In the genomic region with DNA sequence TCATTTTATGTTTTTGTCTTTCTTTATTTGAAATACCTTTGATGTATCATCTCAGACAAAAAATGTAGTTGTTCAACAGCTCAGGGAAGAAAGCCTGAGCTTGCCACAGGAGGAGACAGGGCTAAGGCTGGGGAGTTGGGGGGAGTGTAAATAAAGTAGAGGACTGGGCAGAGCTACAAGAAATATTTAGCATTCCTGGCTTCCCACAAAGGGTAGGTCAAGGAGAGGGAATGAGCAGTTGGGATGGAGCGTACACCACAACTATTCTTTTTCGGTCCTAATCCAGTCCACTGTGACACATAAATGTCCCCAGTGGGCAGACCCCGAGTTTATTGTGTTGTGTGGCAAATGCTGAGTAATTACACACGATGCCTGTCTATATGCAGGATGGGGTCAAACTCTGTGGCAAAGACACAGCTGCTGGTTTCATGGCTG, we compare ENCODE assay signal across 8 cellular contexts.
DNase-seq lines count a peak whose midpoint lies in the region; ATAC-seq and TF ChIP-seq lines count a peak whose summit lies in the region.

No MANE protein-coding gene starts in this region.

- no peaks in the 10 kb centered on the region for H3K9me3 ChIP-seq in Panc1 (ENCODE audit: control insufficient read depth, insufficient read depth, low read depth, low read length)
- H3K9me3 ChIP-seq in prostate gland: no peaks in the 10 kb centered on the region

- H3K36me3 Mint-ChIP-seq in stimulated activated memory B cell treated with anti-CD40 and anti-IgM and Interleukin-4, amounts not matched to agents 10 μg/mL and 1 μg/mL and 100 μg/mL, for 72 hours: peaks cover 5% of the 10 kb centered on the region

- peaks cover 5% of the 10 kb centered on the region for H3K9me3 Mint-ChIP-seq in stimulated activated memory B cell treated with anti-CD40 and anti-IgM and Interleukin-4, amounts not matched to agents 10 μg/mL and 1 μg/mL and 100 μg/mL, for 72 hours

- intact Hi-C loops in Panc1 (cut with micrococcal nuclease; ENCODE audit: unreplicated experiment) (no loop called here), prostate gland (cut with DNase I) (no loop called here)

- DNase-seq in COLO829 (ENCODE audit: low spot score): peak; percentile 12
- DNase-seq in Panc1 (ENCODE audit: low read depth, low spot score): no peak
- DNase-seq in fibroblast of pulmonary artery (ENCODE audit: low read depth): peak; percentile 93
- peak; percentile 61 for DNase-seq in prostate gland (ENCODE audit: low spot score)
- DNase-seq in middle frontal gyrus (ENCODE audit: extremely low spot score, low spot score): no peak

- no peaks in the 10 kb centered on the region for H3K36me3 ChIP-seq in Panc1 (ENCODE audit: control insufficient read depth, insufficient read depth, low read length)
- H3K36me3 ChIP-seq in prostate gland: no peaks in the 10 kb centered on the region

- BruUV-seq in Panc1 (replicated peaks; lab: Mats Ljungman, UMichigan): no TSS peak

- H3K4me1 ChIP-seq in Panc1 (ENCODE audit: control insufficient read depth, insufficient read depth, low read length) (no peaks in the 10 kb centered on the region), prostate gland (replicated peaks) (no peaks in the 10 kb centered on the region)

- H3K4me3 ChIP-seq in Panc1 (ENCODE audit: low read depth in 2 of 2, low read length in 2 of 2) (no peak overlapping the region), fibroblast of pulmonary artery (replicated peaks; ENCODE audit: low read depth, low read length) (no peak overlapping the region), prostate gland (no peak overlapping the region)

- no peaks in the 10 kb centered on the region for H3K4me1 Mint-ChIP-seq in stimulated activated memory B cell treated with anti-CD40 and anti-IgM and Interleukin-4, amounts not matched to agents 10 μg/mL and 1 μg/mL and 100 μg/mL, for 72 hours

- WGBS in prostate gland: 20% methylated on average over 4 of the region's 4 CpGs

- POLR2A ChIA-PET in Panc1 (lab: Charles Lee): no interaction called here

- in situ Hi-C loops in Panc1 (cut with HindIII; ENCODE audit: low pct_unique_long_range_greater_than_20kb, low sequenced_read_pairs): no loop called here

- no peak for TF ChIP-seq POLR2A in prostate gland (IDR thresholded peaks at IDR 0.05)

- H3K4me3 Mint-ChIP-seq in stimulated activated memory B cell treated with anti-CD40 and anti-IgM and Interleukin-4, amounts not matched to agents 10 μg/mL and 1 μg/mL and 100 μg/mL, for 72 hours: no peak overlapping the region

- no peak overlapping the region for H3K27ac Mint-ChIP-seq in stimulated activated memory B cell treated with anti-CD40 and anti-IgM and Interleukin-4, amounts not matched to agents 10 μg/mL and 1 μg/mL and 100 μg/mL, for 72 hours

- ATAC-seq in Panc1 (peak; percentile 75; the same call in 1 of the 2 replicates), GM21360 (IDR thresholded peaks at IDR 0.05; ENCODE audit: unreplicated experiment) (no peak), HG02763 (IDR thresholded peaks at IDR 0.05; ENCODE audit: unreplicated experiment) (no peak)
- no peak for ATAC-seq in stimulated activated memory B cell treated with anti-CD40 and anti-IgM and Interleukin-4, amounts not matched to agents 10 μg/mL and 1 μg/mL and 100 μg/mL, for 72 hours

- CTCF ChIA-PET in Panc1 (lab: Charles Lee): no interaction called here

- no peak overlapping the region for H3K27ac ChIP-seq in Panc1 (ENCODE audit: low read length)
- peak overlapping the region; percentile 31 to 38 for H3K27ac ChIP-seq in prostate gland

- TF ChIP-seq CTCF in Panc1 (IDR thresholded peaks at IDR 0.05): no peak
- no peak for TF ChIP-seq CTCF in fibroblast of pulmonary artery (IDR thresholded peaks at IDR 0.05; ENCODE audit: low read length, missing control alignments)
- TF ChIP-seq CTCF in prostate gland (IDR thresholded peaks at IDR 0.05): no peak

- H3K27me3 Mint-ChIP-seq in stimulated activated memory B cell treated with anti-CD40 and anti-IgM and Interleukin-4, amounts not matched to agents 10 μg/mL and 1 μg/mL and 100 μg/mL, for 72 hours: no peaks in the 10 kb centered on the region

- H3K27me3 ChIP-seq in Panc1 (ENCODE audit: control insufficient read depth, insufficient read depth, low read length) (no peaks in the 10 kb centered on the region; the same call in 1 of the 2 replicates), prostate gland (replicated peaks; ENCODE audit: insufficient read depth) (no peaks in the 10 kb centered on the region)

Comparison
In these comparisons a context has a peak if more than half of its experiments do, and no peak if none do; other contexts are left out.
1. DNase-seq: peak in COLO829 (single experiment), fibroblast of pulmonary artery (single experiment) and prostate gland (single experiment); none in Panc1 (single experiment) and middle frontal gyrus (single experiment).